In the genomic region with DNA sequence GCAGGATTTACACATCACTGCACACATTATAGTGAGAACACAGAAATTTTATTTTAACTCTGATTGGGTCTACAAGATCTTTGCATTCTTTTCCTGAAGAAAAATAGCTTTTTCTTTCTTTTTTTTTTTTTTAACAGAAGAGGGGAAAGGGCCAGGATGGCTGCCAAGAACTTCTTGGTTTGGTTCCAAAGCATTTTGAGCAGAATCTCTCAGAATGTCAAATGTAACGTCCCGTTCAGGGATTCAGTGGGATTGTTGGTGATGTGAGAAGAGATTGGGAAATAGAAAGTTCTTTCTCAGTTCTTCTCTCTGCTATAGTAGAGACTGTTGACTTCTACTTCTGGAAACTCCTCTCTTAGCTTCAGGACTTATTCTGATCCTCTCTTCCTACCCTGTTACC, we compare ENCODE assay signal across 11 cellular contexts.
DNase-seq lines count a peak whose midpoint lies in the region; ATAC-seq and TF ChIP-seq lines count a peak whose summit lies in the region.
"Had no signal": no experiment of that assay in that cellular context is flagged by ENCODE, and none has a peak within 500 bp of the region (broad histone marks: within the 10 kb centered on the region; RNA-seq: fewer than 3 reads in every experiment).

No MANE protein-coding gene starts in this region.

- no peaks in the 10 kb centered on the region for H3K36me3 ChIP-seq in neural progenitor cell
- H3K36me3 ChIP-seq: cardiac muscle cell had no signal

- no peaks in the 10 kb centered on the region for H4K20me1 ChIP-seq in neural progenitor cell (ENCODE audit: low read depth)

- no peaks in the 10 kb centered on the region for H3K79me2 ChIP-seq in neural progenitor cell (ENCODE audit: low read depth)

- intact Hi-C loops in sciatic nerve (cut with DNase I), result no loop called here

- H3K9me3 Mint-ChIP-seq in activated CD4-positive, alpha-beta memory T cell treated with anti-CD3 and anti-CD28 coated beads, Interleukin-2, amount 10 ng/mL, durations not matched to agents 7 days and 5 days, result no peaks in the 10 kb centered on the region
- H3K9me3 Mint-ChIP-seq in neural progenitor cell, result peaks cover 13% of the 10 kb centered on the region
- H3K9me3 Mint-ChIP-seq: natural killer cell treated with Interleukin-12 subunit alpha and Interleukin-12 subunit beta and Interleukin-15 and Interleukin-18, amount 100 ng/mL, for 72 hours; T-helper 1 cell treated with Interleukin-12 subunit alpha and Interleukin-12 subunit beta and Interleukin-4 antibody, amounts not matched to agents 30 μg/mL and 1 μg/mL, for 36 hours had no signal

- DNase-seq in LHCN-M2 (ENCODE audit: low read depth) (peak; percentile 45), fibroblast of peridontal ligament (ENCODE audit: extremely low read depth) (peak; percentile 88), sciatic nerve (ENCODE audit: low spot score) (peak; percentile 75), neural progenitor cell (ENCODE audit: low spot score) (no peak), C1 segment of cervical spinal cord (lab: John Stamatoyannopoulos, UW) (no peak)
- no peak for DNase-seq in activated CD4-positive, alpha-beta memory T cell treated with anti-CD3 and anti-CD28 coated beads, Interleukin-2, amount 10 ng/mL, durations not matched to agents 7 days and 5 days
- no peak for DNase-seq in activated T-cell treated with anti-CD3 and anti-CD28 coated beads, Interleukin-2, amount 50 U/mL, for 1 hour

- no peak overlapping the region for H3K4me3 ChIP-seq in neural progenitor cell
- H3K4me3 ChIP-seq: cardiac muscle cell had no signal

- H3K4me3 Mint-ChIP-seq in activated CD4-positive, alpha-beta memory T cell treated with anti-CD3 and anti-CD28 coated beads, Interleukin-2, amount 10 ng/mL, durations not matched to agents 7 days and 5 days, result no peak overlapping the region
- no peak overlapping the region for H3K4me3 Mint-ChIP-seq in neural progenitor cell
- H3K4me3 Mint-ChIP-seq: T-helper 1 cell treated with Interleukin-12 subunit alpha and Interleukin-12 subunit beta and Interleukin-4 antibody, amounts not matched to agents 30 μg/mL and 1 μg/mL, for 36 hours had no signal

- H3F3A ChIP-seq in neural progenitor cell (ENCODE audit: low read depth), result peaks cover 4% of the 10 kb centered on the region

- peaks cover 7% of the 10 kb centered on the region for H3K27me3 Mint-ChIP-seq in activated CD4-positive, alpha-beta memory T cell treated with anti-CD3 and anti-CD28 coated beads, Interleukin-2, amount 10 ng/mL, durations not matched to agents 7 days and 5 days
- H3K27me3 Mint-ChIP-seq in neural progenitor cell (ENCODE audit: insufficient read depth, low read depth), result peaks cover 2% of the 10 kb centered on the region
- H3K27me3 Mint-ChIP-seq: natural killer cell treated with Interleukin-12 subunit alpha and Interleukin-12 subunit beta and Interleukin-15 and Interleukin-18, amount 100 ng/mL, for 72 hours had no signal

- H2AFZ ChIP-seq in neural progenitor cell (replicated peaks), result no peak overlapping the region

- POLR2A ChIA-PET in activated CD4-positive, alpha-beta memory T cell treated with anti-CD3 and anti-CD28 coated beads, Interleukin-2, amount 10 ng/mL, durations not matched to agents 7 days and 5 days (lab: Charles Lee), result no interaction called here

- CTCF ChIA-PET in activated CD4-positive, alpha-beta memory T cell treated with anti-CD3 and anti-CD28 coated beads, Interleukin-2, amount 10 ng/mL, durations not matched to agents 7 days and 5 days (lab: Charles Lee), result no interaction called here

- H3K27me3 ChIP-seq in neural progenitor cell, result no peaks in the 10 kb centered on the region
- H3K27me3 ChIP-seq: cardiac muscle cell had no signal

- no peak overlapping the region for H3K4me2 ChIP-seq in neural progenitor cell

- ATAC-seq in GM18858 (IDR thresholded peaks at IDR 0.05; ENCODE audit: unreplicated experiment) (peak; percentile 23), sciatic nerve (peak; percentile 86)
- ATAC-seq: natural killer cell treated with Interleukin-12 subunit alpha and Interleukin-12 subunit beta and Interleukin-15 and Interleukin-18, amount 100 ng/mL, for 72 hours had no signal

- H3K27ac Mint-ChIP-seq in activated CD4-positive, alpha-beta memory T cell treated with anti-CD3 and anti-CD28 coated beads, Interleukin-2, amount 10 ng/mL, durations not matched to agents 7 days and 5 days, result no peak overlapping the region
- H3K27ac Mint-ChIP-seq in neural progenitor cell, result no peak overlapping the region
- H3K27ac Mint-ChIP-seq: natural killer cell treated with Interleukin-12 subunit alpha and Interleukin-12 subunit beta and Interleukin-15 and Interleukin-18, amount 100 ng/mL, for 72 hours; T-helper 1 cell treated with Interleukin-12 subunit alpha and Interleukin-12 subunit beta and Interleukin-4 antibody, amounts not matched to agents 30 μg/mL and 1 μg/mL, for 36 hours had no signal

- TF ChIP-seq CTCF in neural progenitor cell (IDR thresholded peaks at IDR 0.05), result no peak

- no peak overlapping the region for H3K27ac ChIP-seq in neural progenitor cell
- H3K27ac ChIP-seq: cardiac muscle cell had no signal

- H3K4me1 ChIP-seq in neural progenitor cell, result no peaks in the 10 kb centered on the region

- H3K9me3 ChIP-seq in neural progenitor cell (ENCODE audit: low read depth), result no peaks in the 10 kb centered on the region

- no peak overlapping the region for H3K9ac ChIP-seq in neural progenitor cell

- no peaks in the 10 kb centered on the region for H3K36me3 Mint-ChIP-seq in activated CD4-positive, alpha-beta memory T cell treated with anti-CD3 and anti-CD28 coated beads, Interleukin-2, amount 10 ng/mL, durations not matched to agents 7 days and 5 days (ENCODE audit: low read depth)
- peaks cover 5% of the 10 kb centered on the region for H3K36me3 Mint-ChIP-seq in neural progenitor cell
- H3K36me3 Mint-ChIP-seq: natural killer cell treated with Interleukin-12 subunit alpha and Interleukin-12 subunit beta and Interleukin-15 and Interleukin-18, amount 100 ng/mL, for 72 hours had no signal

- peaks cover 12% of the 10 kb centered on the region for H3K4me1 Mint-ChIP-seq in activated CD4-positive, alpha-beta memory T cell treated with anti-CD3 and anti-CD28 coated beads, Interleukin-2, amount 10 ng/mL, durations not matched to agents 7 days and 5 days
- H3K4me1 Mint-ChIP-seq in neural progenitor cell, result peaks cover 12% of the 10 kb centered on the region

Comparison
In these comparisons a context has a peak if more than half of its experiments do, and no peak if none do; other contexts are left out.
1. DNase-seq: peak in LHCN-M2 (single experiment), fibroblast of peridontal ligament (single experiment) and sciatic nerve (single experiment); none in activated CD4-positive, alpha-beta memory T cell treated with anti-CD3 and anti-CD28 coated beads, Interleukin-2, amount 10 ng/mL, durations not matched to agents 7 days and 5 days (single experiment), neural progenitor cell (single experiment), activated T-cell treated with anti-CD3 and anti-CD28 coated beads, Interleukin-2, amount 50 U/mL, for 1 hour (single experiment) and C1 segment of cervical spinal cord (0 of 14).